ENCODE assay signal across 21 cellular contexts in genomic region chr6:13537527-13537897, GRCh38.
"Had no signal": no experiment of that assay in that cellular context is flagged by ENCODE, and none has a peak within 500 bp of the region (broad histone marks: within the 10 kb centered on the region; RNA-seq: fewer than 3 reads in every experiment).

No MANE protein-coding gene starts in this region.

- H3K27me3 ChIP-seq: MG63, SJSA1 had no signal

- ATAC-seq: activated naive CD4-positive, alpha-beta T cell treated with anti-CD3 and anti-CD28 coated beads, Interleukin-2, amount 50 U/mL, for 72 hours; activated naive CD8-positive, alpha-beta T cell treated with anti-CD3 and anti-CD28 coated beads, Interleukin-2, amount 50 U/mL, for 24 hours; activated T-cell treated with anti-CD3 and anti-CD28 coated beads, Interleukin-2, amount 50 U/mL, for 4 hours; Panc1; WTC11 had no signal

- H3K4me1 Mint-ChIP-seq: activated naive CD8-positive, alpha-beta T cell treated with anti-CD3 and anti-CD28 coated beads, Interleukin-2, amount 50 U/mL, for 24 hours; brain had no signal

- H3K4me1 ChIP-seq: SJSA1 had no signal

- H3K9me3 Mint-ChIP-seq: activated naive CD4-positive, alpha-beta T cell treated with anti-CD3 and anti-CD28 coated beads, Interleukin-2, amount 50 U/mL, for 72 hours; activated naive CD8-positive, alpha-beta T cell treated with anti-CD3 and anti-CD28 coated beads, Interleukin-2, amount 50 U/mL, for 24 hours; activated T-cell treated with anti-CD3 and anti-CD28 coated beads, Interleukin-2, amount 50 U/mL, for 4 hours; T-helper 1 cell treated with Interleukin-12 subunit alpha and Interleukin-12 subunit beta and Interleukin-4 antibody, amounts not matched to agents 30 μg/mL and 1 μg/mL, for 36 hours; WTC11 had no signal

- H3K36me3 ChIP-seq: MG63, SJSA1 had no signal

- H3K9me3 ChIP-seq: MG63, SJSA1 had no signal

- H3K27ac Mint-ChIP-seq: activated naive CD4-positive, alpha-beta T cell treated with anti-CD3 and anti-CD28 coated beads, Interleukin-2, amount 50 U/mL, for 72 hours; activated naive CD8-positive, alpha-beta T cell treated with anti-CD3 and anti-CD28 coated beads, Interleukin-2, amount 50 U/mL, for 24 hours; brain; T-helper 1 cell treated with Interleukin-12 subunit alpha and Interleukin-12 subunit beta and Interleukin-4 antibody, amounts not matched to agents 30 μg/mL and 1 μg/mL, for 36 hours; WTC11 had no signal

- H3K4me3 ChIP-seq: MG63, SJSA1 had no signal

- H3K27me3 Mint-ChIP-seq: activated naive CD8-positive, alpha-beta T cell treated with anti-CD3 and anti-CD28 coated beads, Interleukin-2, amount 50 U/mL, for 24 hours had no signal

- H3K36me3 Mint-ChIP-seq: activated naive CD4-positive, alpha-beta T cell treated with anti-CD3 and anti-CD28 coated beads, Interleukin-2, amount 50 U/mL, for 72 hours; brain; WTC11 had no signal

- H3K4me3 Mint-ChIP-seq: activated naive CD8-positive, alpha-beta T cell treated with anti-CD3 and anti-CD28 coated beads, Interleukin-2, amount 50 U/mL, for 24 hours; activated T-cell treated with anti-CD3 and anti-CD28 coated beads, Interleukin-2, amount 50 U/mL, for 4 hours; brain; T-helper 1 cell treated with Interleukin-12 subunit alpha and Interleukin-12 subunit beta and Interleukin-4 antibody, amounts not matched to agents 30 μg/mL and 1 μg/mL, for 36 hours; WTC11 had no signal

- DNase-seq: activated CD4-positive, alpha-beta T cell treated with anti-CD3 and anti-CD28 coated beads for 48 hours; activated CD4-positive, alpha-beta T cell treated with anti-CD3 and anti-CD28 coated beads, Interleukin-2, amount 50 U/mL, for 48 hours; activated CD4-positive, CD25-positive, alpha-beta regulatory T cell treated with anti-CD3 and anti-CD28 coated beads, Interleukin-2, amount 50 U/mL, for 72 hours; activated effector memory CD4-positive, alpha-beta T cell treated with anti-CD3 and anti-CD28 coated beads, Interleukin-2, amount 50 U/mL, for 16 hours; activated naive CD4-positive, alpha-beta T cell treated with Interleukin-2 at 50 U/mL for 16 hours; activated naive CD8-positive, alpha-beta T cell treated with anti-CD3 and anti-CD28 coated beads, Interleukin-2, amount 50 U/mL, for 24 hours; activated T-cell treated with anti-CD3 and anti-CD28 coated beads, Interleukin-2, amount 50 U/mL, for 4 hours; NCI-H1092 treated with DMSO at 0.1 percent for 48 hours; NCI-H2029 treated with DMSO at 0.1 percent for 48 hours; NCI-H345; NCI-H510A; NCI-H526 treated with DMSO at 0.1 percent for 48 hours had no signal

- H3K27ac ChIP-seq: KMS-11, SJSA1 had no signal

- FAIRE-seq: astrocyte had no signal
